Comparison of ENCODE assay signal across 20 cellular contexts in genomic region chr6:104862456-104862855, GRCh38.
"Had no signal": no experiment of that assay in that cellular context is flagged by ENCODE, and none has a peak within 500 bp of the region (broad histone marks: within the 10 kb centered on the region; RNA-seq: fewer than 3 reads in every experiment).

No MANE protein-coding gene starts in this region.

- H3K4me3 ChIP-seq: esophagus muscularis mucosa, left ventricle myocardium inferior, sigmoid colon, thoracic aorta, upper lobe of left lung had no signal

- H3K9me3 ChIP-seq: esophagus muscularis mucosa, left ventricle myocardium inferior, sigmoid colon, thoracic aorta, upper lobe of left lung had no signal

- H3K9me3 Mint-ChIP-seq: activated CD4-positive, alpha-beta T cell treated with anti-CD3 and anti-CD28 coated beads, Interleukin-2, amount 10 ng/mL, durations not matched to agents 24 days and 14 days; activated CD8-positive, alpha-beta T cell treated with anti-CD3 and anti-CD28 coated beads for 36 hours; activated naive CD4-positive, alpha-beta T cell treated with anti-CD3 and anti-CD28 coated beads, Interleukin-2, amount 10 ng/mL, durations not matched to agents 7 days and 5 days; nephron progenitor cell; stimulated activated naive B cell treated with anti-CD40 and anti-IgM and Interleukin-4, amounts not matched to agents 10 μg/mL and 1 μg/mL and 100 μg/mL, for 72 hours had no signal

- H3K27me3 ChIP-seq: esophagus muscularis mucosa, sigmoid colon, upper lobe of left lung had no signal

- H3K27ac Mint-ChIP-seq: activated CD4-positive, alpha-beta T cell treated with anti-CD3 and anti-CD28 coated beads, Interleukin-2, amount 10 ng/mL, durations not matched to agents 24 days and 14 days; activated CD8-positive, alpha-beta T cell treated with anti-CD3 and anti-CD28 coated beads for 36 hours; activated naive CD4-positive, alpha-beta T cell treated with anti-CD3 and anti-CD28 coated beads, Interleukin-2, amount 10 ng/mL, durations not matched to agents 7 days and 5 days; nephron progenitor cell; stimulated activated naive B cell treated with anti-CD40 and anti-IgM and Interleukin-4, amounts not matched to agents 10 μg/mL and 1 μg/mL and 100 μg/mL, for 72 hours had no signal

- H3K36me3 Mint-ChIP-seq: stimulated activated naive B cell treated with anti-CD40 and anti-IgM and Interleukin-4, amounts not matched to agents 10 μg/mL and 1 μg/mL and 100 μg/mL, for 72 hours had no signal

- H3K4me3 Mint-ChIP-seq: activated CD4-positive, alpha-beta T cell treated with anti-CD3 and anti-CD28 coated beads, Interleukin-2, amount 10 ng/mL, durations not matched to agents 24 days and 14 days; activated CD8-positive, alpha-beta T cell treated with anti-CD3 and anti-CD28 coated beads for 36 hours; activated naive CD4-positive, alpha-beta T cell treated with anti-CD3 and anti-CD28 coated beads, Interleukin-2, amount 10 ng/mL, durations not matched to agents 7 days and 5 days; nephron progenitor cell; stimulated activated naive B cell treated with anti-CD40 and anti-IgM and Interleukin-4, amounts not matched to agents 10 μg/mL and 1 μg/mL and 100 μg/mL, for 72 hours had no signal

- ATAC-seq: activated CD8-positive, alpha-beta T cell treated with anti-CD3 and anti-CD28 coated beads for 36 hours; stimulated activated naive B cell treated with anti-CD40 and anti-IgM and Interleukin-4, amounts not matched to agents 10 μg/mL and 1 μg/mL and 100 μg/mL, for 72 hours had no signal

- H3K27ac ChIP-seq: esophagus muscularis mucosa, left ventricle myocardium inferior, sigmoid colon, thoracic aorta had no signal

- DNase-seq: activated CD4-positive, alpha-beta T cell treated with anti-CD3 and anti-CD28 coated beads, Interleukin-2, amount 10 ng/mL, durations not matched to agents 24 days and 14 days; activated CD8-positive, alpha-beta T cell treated with anti-CD3 and anti-CD28 coated beads for 36 hours; activated naive CD4-positive, alpha-beta T cell treated with anti-CD3 and anti-CD28 coated beads, Interleukin-2, amount 10 ng/mL, durations not matched to agents 7 days and 5 days; activated T-cell treated with anti-CD3 and anti-CD28 coated beads, Interleukin-2, amount 50 U/mL, for 1 hour; aorta; cerebellar nuclear complex; cortex of kidney; effector CD4-positive, alpha-beta T cell; head of caudate nucleus; kidney glomerular epithelial cell; left ventricle myocardium inferior; mammary epithelial cell; nephron progenitor cell; nucleus accumbens; sigmoid colon; stimulated activated naive B cell treated with anti-CD40 and anti-IgM and Interleukin-4, amounts not matched to agents 10 μg/mL and 1 μg/mL and 100 μg/mL, for 72 hours; T1000; upper lobe of left lung had no signal

- H3K36me3 ChIP-seq: esophagus muscularis mucosa, left ventricle myocardium inferior, sigmoid colon, thoracic aorta, upper lobe of left lung had no signal
